8 cellular contexts compared by ENCODE assay signal in genomic region chrX:108090474-108091265, GRCh38. TPM values are rescaled to one million over a fixed set of nuclear protein-coding genes. Genes with fewer than 3 reads are reported as not detected.
DNase-seq lines count a peak whose midpoint lies in the region; TF ChIP-seq lines count a peak whose summit lies in the region.

No MANE protein-coding gene starts in this region.

- peak overlapping the region; percentile 75 for H3K4me3 ChIP-seq in effector memory CD4-positive, alpha-beta T cell (ENCODE audit: insufficient read depth, low read depth, low read length, poor library complexity, severe bottlenecking)
- H3K4me3 ChIP-seq in ovary, result peak overlapping the region; percentile 50

- 30 to 32% (median 31%) methylated on average over 20 of the region's 20 CpGs for WGBS in ovary, 3 donors

- no peak for TF ChIP-seq EP300 in ovary (IDR thresholded peaks at IDR 0.05)

- H3K36me3 Mint-ChIP-seq in CD14-positive monocyte, result peaks cover 9 to 14% of the 10 kb centered on the region in 2 donors

- H3K27me3 Mint-ChIP-seq in CD14-positive monocyte (ENCODE audit: low read depth in 3 of 3), result peaks cover 0 to 5% (median 0%) of the 10 kb centered on the region in 3 donors

- peaks cover 11% of the 10 kb centered on the region for H3K36me3 ChIP-seq in effector memory CD4-positive, alpha-beta T cell (ENCODE audit: control insufficient read depth, insufficient read depth, low read length)
- H3K36me3 ChIP-seq in ovary, result no peaks in the 10 kb centered on the region

- H3K4me1 Mint-ChIP-seq in CD14-positive monocyte, result peaks cover 5% of the 10 kb centered on the region

- no peaks in the 10 kb centered on the region for H3K4me1 ChIP-seq in effector memory CD4-positive, alpha-beta T cell (ENCODE audit: control insufficient read depth, insufficient read depth, low read length, poor library complexity, severe bottlenecking)
- no peaks in the 10 kb centered on the region for H3K4me1 ChIP-seq in ovary (ENCODE audit: insufficient read depth)

- intact Hi-C loops in ovary (cut with DNase I), result no loop called here
- intact Hi-C loops in CD14-positive monocyte (cut with micrococcal nuclease), result no loop called here

- H3K27me3 ChIP-seq in effector memory CD4-positive, alpha-beta T cell (replicated peaks; ENCODE audit: control insufficient read depth, insufficient read depth, low read length, poor library complexity, severe bottlenecking), result no peaks in the 10 kb centered on the region
- no peaks in the 10 kb centered on the region for H3K27me3 ChIP-seq in ovary

- no peak overlapping the region for H3K4me3 Mint-ChIP-seq in CD14-positive monocyte

- TF ChIP-seq POLR2A in ovary (IDR thresholded peaks at IDR 0.05), result no peak

- TF ChIP-seq CTCF in ovary (IDR thresholded peaks at IDR 0.05) (no peak), CD14-positive monocyte (IDR thresholded peaks at IDR 0.05) (no peak)

- no peaks in the 10 kb centered on the region for H3K9me3 ChIP-seq in effector memory CD4-positive, alpha-beta T cell (ENCODE audit: control insufficient read depth, low read length)
- H3K9me3 ChIP-seq in ovary, result no peaks in the 10 kb centered on the region

- H3K9me3 Mint-ChIP-seq in CD14-positive monocyte, result no peaks in the 10 kb centered on the region

- H3K27ac ChIP-seq in effector memory CD4-positive, alpha-beta T cell (ENCODE audit: insufficient read depth, low read length, poor library complexity, severe bottlenecking), result peak overlapping the region; percentile 86
- peak overlapping the region; percentile 34 to 71 for H3K27ac ChIP-seq in ovary

- DNase-seq in SIG-M5 treated with dmso at 0.1 percent for 504 hours (lab: John Stamatoyannopoulos, UW; ENCODE audit: unreplicated experiment) (peak; percentile 19), SIG-M5 (lab: John Stamatoyannopoulos, UW) (no peak), LHCN-M2 (ENCODE audit: low read depth) (peak; percentile 29), ovary (no peak), germinal center (ENCODE audit: low spot score) (no peak), NCI-H748 treated with DMSO at 0.1 percent for 48 hours (lab: John Stamatoyannopoulos, UW) (no peak), CD14-positive monocyte (ENCODE audit: low spot score) (no peak)
- no peak for DNase-seq in effector memory CD4-positive, alpha-beta T cell

- H3K27ac Mint-ChIP-seq in CD14-positive monocyte, result no peak overlapping the region

RNA-seq across cellular contexts. Expression of gene PSMD10, which starts 0.7 kb away (rescaled TPM):
- total RNA-seq in LHCN-M2 (2014; rRNA removed) (73.9 and 92.3 TPM in 2 replicates), ovary (10 to 100 TPM; 24.0 to 50.5 (median 40.9) TPM)
- 46.5 TPM for polyA plus RNA-seq in LHCN-M2 (2012)
- polyA plus RNA-seq in ovary (10 to 100 TPM; 41.6 to 59.4 TPM), CD14-positive monocyte (10 to 100 TPM; 64.7 to 70.4 TPM)

RNA-seq across cellular contexts. Expression of gene ATG4A, which starts 0.9 kb away (rescaled TPM):
- total RNA-seq in LHCN-M2 (2014; rRNA removed), result 12.5 and 13.3 TPM in 2 replicates
- 5.7 TPM for polyA plus RNA-seq in LHCN-M2 (2012)
- 1 to 10 TPM; 3.7 to 8.3 (median 5.2) TPM for total RNA-seq in ovary
- 10 to 100 TPM in 1 of 2 donors, 1 to 10 TPM in 1; 3.9 to 13.5 TPM for polyA plus RNA-seq in ovary
- 10 to 100 TPM; 16.6 to 16.8 TPM for polyA plus RNA-seq in CD14-positive monocyte

RNA-seq across cellular contexts. Expression of gene VSIG1, which starts 45.8 kb away (rescaled TPM):
- total RNA-seq in LHCN-M2 (2014; rRNA removed) (not detected in 2 replicates), ovary (under 1 TPM in 1 of 7 donors, not detected in 6; 0.11 TPM)
- polyA plus RNA-seq in LHCN-M2 (2012), result not detected
- polyA plus RNA-seq in ovary (under 1 TPM; 0.04 to 0.45 TPM), CD14-positive monocyte (not detected)

Comparison
In these comparisons a context has a peak if more than half of its experiments do, and no peak if none do; other contexts are left out.
1. DNase-seq: peak in SIG-M5 treated with dmso at 0.1 percent for 504 hours (single experiment) and LHCN-M2 (single experiment); none in SIG-M5 (single experiment), effector memory CD4-positive, alpha-beta T cell (0 of 3), ovary (0 of 5), germinal center (single experiment), NCI-H748 treated with DMSO at 0.1 percent for 48 hours (single experiment) and CD14-positive monocyte (single experiment).